8 cellular contexts compared by ENCODE assay signal in the genomic region with DNA sequence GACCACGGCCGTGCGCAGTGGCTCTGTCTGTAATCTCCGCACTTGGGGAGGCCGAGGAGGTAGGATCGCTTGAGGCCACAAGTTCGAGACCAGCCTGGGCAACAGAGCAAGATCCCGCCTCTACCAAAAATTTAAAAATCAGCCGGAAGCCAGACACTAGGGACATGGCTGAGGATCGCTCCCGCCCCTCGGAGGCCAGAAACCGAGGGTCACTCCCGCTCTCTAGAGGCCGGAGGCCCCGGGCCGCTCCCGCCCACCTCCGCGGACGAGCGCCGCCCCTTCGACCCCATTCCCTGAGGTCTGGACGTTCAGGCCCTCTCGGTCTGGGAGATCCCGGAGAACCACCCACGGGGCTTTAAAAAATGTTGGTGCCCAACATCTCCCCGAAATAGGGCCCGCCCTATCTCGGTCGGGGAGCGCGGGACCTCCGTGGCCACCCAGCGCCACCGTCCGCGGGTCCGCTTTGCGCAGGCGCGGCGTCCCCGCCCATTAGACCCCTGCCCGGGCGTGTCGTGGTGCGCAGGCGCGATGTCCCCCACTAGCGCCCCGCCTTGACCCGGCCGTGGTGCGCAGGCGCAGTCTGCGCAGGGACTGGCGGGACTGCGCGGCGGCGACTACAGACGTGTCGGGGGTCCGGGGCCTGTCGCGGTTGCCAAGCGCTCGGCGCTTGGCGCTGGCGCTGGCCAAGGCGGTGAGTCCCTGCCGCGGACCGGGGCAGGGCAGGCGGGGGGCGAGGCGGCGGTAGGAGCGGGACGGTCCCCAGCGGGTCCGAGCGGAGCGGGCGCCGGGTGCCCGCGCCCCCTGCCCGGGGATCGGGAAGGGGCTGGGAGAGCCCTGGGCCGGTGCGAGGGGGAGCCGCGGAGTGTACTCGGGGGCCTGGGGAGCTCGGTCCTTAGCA.
A peak's percentile ranks its signal among the peaks of the same experiment; 100 is the strongest.
DNase-seq lines count a peak whose midpoint lies in the region; ATAC-seq, FAIRE-seq and TF ChIP-seq lines count a peak whose summit lies in the region.
"Not testable (repeated sequence)": the region's sequence is repeated elsewhere in the genome, so short reads cannot be mapped to it uniquely, and the experiment has no call there.

No MANE protein-coding gene starts in this region.

- not testable (repeated sequence) for H3K4me1 Mint-ChIP-seq in activated CD8-positive, alpha-beta memory T cell treated with anti-CD3 and anti-CD28 coated beads, Interleukin-2, amount 10 ng/mL, durations not matched to agents 7 days and 5 days

- H3K9me3 ChIP-seq in MG63; kidney (ENCODE audit: control insufficient read depth in 1 of 2, low read length in 2 of 2); thoracic aorta: not testable (repeated sequence)

- not testable (repeated sequence) for H3K27me3 Mint-ChIP-seq in activated CD8-positive, alpha-beta memory T cell treated with anti-CD3 and anti-CD28 coated beads, Interleukin-2, amount 10 ng/mL, durations not matched to agents 7 days and 5 days

- not testable (repeated sequence) for H3K4me1 ChIP-seq in kidney (ENCODE audit: control insufficient read depth in 1 of 2, insufficient read depth in 1 of 2, low read depth in 1 of 2, low read length in 2 of 2); thoracic aorta (ENCODE audit: control insufficient read depth in 1 of 2, low read depth in 2 of 2)

- ATAC-seq in GM18511 (IDR thresholded peaks at IDR 0.05; ENCODE audit: unreplicated experiment) (peak; percentile 84), HG02678 (IDR thresholded peaks at IDR 0.05; ENCODE audit: unreplicated experiment) (peak; percentile 82), thoracic aorta (ENCODE audit: insufficient number of reproducible peaks, low FRiP score, low read depth) (peak; percentile 85)
- ATAC-seq in activated CD8-positive, alpha-beta memory T cell treated with anti-CD3 and anti-CD28 coated beads, Interleukin-2, amount 10 ng/mL, durations not matched to agents 7 days and 5 days: peak; percentile 93

- not testable (repeated sequence) for H3K27me3 ChIP-seq in MG63; thoracic aorta (replicated peaks; ENCODE audit: insufficient read depth)

- H3K27ac Mint-ChIP-seq in activated CD8-positive, alpha-beta memory T cell treated with anti-CD3 and anti-CD28 coated beads, Interleukin-2, amount 10 ng/mL, durations not matched to agents 7 days and 5 days: peak overlapping the region; percentile 83

- peak overlapping the region; percentile 53 for H3K4me3 ChIP-seq in MG63
- H3K4me3 ChIP-seq in kidney (ENCODE audit: low read length in 2 of 2): peak overlapping the region; percentile 38 to 69
- H3K4me3 ChIP-seq in retinal pigment epithelial cell (ENCODE audit: low read length): peak overlapping the region; percentile 59
- peak overlapping the region; percentile 77 for H3K4me3 ChIP-seq in thoracic aorta

- H3K9me3 Mint-ChIP-seq in activated CD8-positive, alpha-beta memory T cell treated with anti-CD3 and anti-CD28 coated beads, Interleukin-2, amount 10 ng/mL, durations not matched to agents 7 days and 5 days (ENCODE audit: low read depth): not testable (repeated sequence)

- peak overlapping the region in 1 of 2 donors; percentile 63 for H3K27ac ChIP-seq in kidney (ENCODE audit: low read depth in 2 of 2, low read length in 2 of 2)
- peak overlapping the region; percentile 65 to 77 for H3K27ac ChIP-seq in thoracic aorta

- CTCF ChIA-PET in activated CD8-positive, alpha-beta memory T cell treated with anti-CD3 and anti-CD28 coated beads, Interleukin-2, amount 10 ng/mL, durations not matched to agents 7 days and 5 days (lab: Charles Lee): not testable (repeated sequence)

- H3K36me3 Mint-ChIP-seq in activated CD8-positive, alpha-beta memory T cell treated with anti-CD3 and anti-CD28 coated beads, Interleukin-2, amount 10 ng/mL, durations not matched to agents 7 days and 5 days: not testable (repeated sequence)

- intact Hi-C loops in kidney (cut with DNase I): not testable (repeated sequence)

- DNase-seq in MG63 (peak; percentile 90), dermis microvascular lymphatic vessel endothelial cell (ENCODE audit: low read depth in 2 of 2) (peak; percentile 50 to 83), kidney (peak; percentile 95), retinal pigment epithelial cell (ENCODE audit: low read depth) (peak; percentile 21), thoracic aorta (ENCODE audit: low spot score) (peak; percentile 61)
- DNase-seq in activated CD8-positive, alpha-beta memory T cell treated with anti-CD3 and anti-CD28 coated beads, Interleukin-2, amount 10 ng/mL, durations not matched to agents 7 days and 5 days: peak; percentile 87

- TF ChIP-seq CTCF in kidney (IDR thresholded peaks at IDR 0.05; ENCODE audit: borderline replicate concordance, extremely low read depth, insufficient read depth); retinal pigment epithelial cell (conservative IDR thresholded peaks at IDR 0.05; ENCODE audit: low read depth, low read length); thoracic aorta (IDR thresholded peaks at IDR 0.05): not testable (repeated sequence)

- peak overlapping the region; percentile 75 for H3K4me3 Mint-ChIP-seq in activated CD8-positive, alpha-beta memory T cell treated with anti-CD3 and anti-CD28 coated beads, Interleukin-2, amount 10 ng/mL, durations not matched to agents 7 days and 5 days

- H3K36me3 ChIP-seq in MG63; kidney (ENCODE audit: control insufficient read depth in 1 of 2, insufficient read depth in 2 of 2, low read length in 2 of 2); thoracic aorta: not testable (repeated sequence)

- not testable (repeated sequence) for FAIRE-seq in kidney (lab: Jason Lieb, UNC)

- peak overlapping the region in 1 of 2 donors; percentile 67 for H3K9ac ChIP-seq in kidney (ENCODE audit: low read length in 2 of 2)

Comparison
In these comparisons a context has a peak if more than half of its experiments do, and no peak if none do; other contexts are left out.
1. DNase-seq: peak in every context shown above with its lines; median percentile 95 in kidney; 90 in MG63; 87 in activated CD8-positive, alpha-beta memory T cell treated with anti-CD3 and anti-CD28 coated beads, Interleukin-2, amount 10 ng/mL, durations not matched to agents 7 days and 5 days; 66 in dermis microvascular lymphatic vessel endothelial cell; 61 in thoracic aorta; 21 in retinal pigment epithelial cell.